Comparison of ENCODE assay signal across 17 cellular contexts in genomic region chr16:51095114-51095872, GRCh38. TPM values are rescaled to one million over a fixed set of nuclear protein-coding genes. Genes with fewer than 3 reads are reported as not detected.
"Had no signal": no experiment of that assay in that cellular context is flagged by ENCODE, and none has a peak within 500 bp of the region (broad histone marks: within the 10 kb centered on the region; RNA-seq: fewer than 3 reads in every experiment).

No MANE protein-coding gene starts in this region.

- H3K9me3 ChIP-seq: body of pancreas, psoas muscle, thoracic aorta had no signal

- H3K27me3 ChIP-seq: body of pancreas had no signal

- H3K4me1 ChIP-seq: body of pancreas, gastroesophageal sphincter, psoas muscle had no signal

- H3K27ac ChIP-seq: body of pancreas, epithelial cell of prostate, gastroesophageal sphincter, psoas muscle, SK-N-MC, thoracic aorta had no signal

- H3K36me3 ChIP-seq: gastroesophageal sphincter, thoracic aorta had no signal

- DNase-seq: activated CD4-positive, alpha-beta T cell treated with anti-CD3 and anti-CD28 coated beads, Interleukin-2, amount 50 U/mL, for 1 hour; activated CD4-positive, CD25-positive, alpha-beta regulatory T cell; activated effector memory CD4-positive, alpha-beta T cell treated with anti-CD3 and anti-CD28 coated beads, Interleukin-2, amount 50 U/mL, for 16 hours; activated T-cell treated with anti-CD3 and anti-CD28 coated beads, Interleukin-2, amount 50 U/mL, for 1 hour; amniotic stem cell; body of pancreas; effector memory CD8-positive, alpha-beta T cell; naive B cell; psoas muscle; stimulated activated CD4-positive, alpha-beta T cell treated with anti-CD3 and anti-CD28 coated beads, Interleukin-4, amount 100 ng/mL, for 1 hour; stimulated activated CD8-positive, alpha-beta memory T cell treated with anti-CD3 and anti-CD28 coated beads, Interleukin-4, amount 100 ng/mL, for 48 hours had no signal

- H3K4me3 ChIP-seq: body of pancreas, gastroesophageal sphincter, psoas muscle, SK-N-MC, thoracic aorta had no signal

RNA-seq across cellular contexts. Expression of gene SALL1, which starts 55.8 kb away (rescaled TPM):
- total RNA-seq: activated naive CD4-positive, alpha-beta T cell treated with anti-CD3 and anti-CD28 coated beads, Interleukin-2, amount 50 U/mL, for 72 hours; gastroesophageal sphincter; psoas muscle; T-helper 1 cell treated with Interleukin-12 subunit alpha and Interleukin-12 subunit beta and Interleukin-4 antibody, amounts not matched to agents 30 ng/mL and 1 ng/mL, for 36 hours; thoracic aorta had no signal
- polyA plus RNA-seq: psoas muscle had no signal
